12 cellular contexts compared by ENCODE assay signal in genomic region chr3:128348805-128349531, GRCh38.
DNase-seq lines count a peak whose midpoint lies in the region; ATAC-seq, FAIRE-seq and TF ChIP-seq lines count a peak whose summit lies in the region.
"Had no signal": no experiment of that assay in that cellular context is flagged by ENCODE, and none has a peak within 500 bp of the region (broad histone marks: within the 10 kb centered on the region; RNA-seq: fewer than 3 reads in every experiment).

No MANE protein-coding gene starts in this region.

- no peak for TF ChIP-seq EP300 in K562 (IDR thresholded peaks at IDR 0.05; ENCODE audit: low read length)

- H3K27me3 ChIP-seq in K562 (ENCODE audit: control insufficient read depth in 2 of 2, insufficient read depth in 2 of 2, low read length in 2 of 2) = no peaks in the 10 kb centered on the region

- H4K20me1 ChIP-seq in K562 (replicated peaks; ENCODE audit: control insufficient read depth, insufficient read depth, low read length) = no peaks in the 10 kb centered on the region

- peaks cover 21 to 27% of the 10 kb centered on the region in 2 experiments for H3K4me1 ChIP-seq in K562 (replicated peaks in 1 of 2; ENCODE audit: control insufficient read depth in 2 of 2, insufficient read depth in 2 of 2, low read length in 2 of 2)

- peak; percentile 61 for ATAC-seq in K562
- ATAC-seq in HG03175 (IDR thresholded peaks at IDR 0.05; ENCODE audit: unreplicated experiment) = no peak
- no peak for ATAC-seq in GM21576 (IDR thresholded peaks at IDR 0.05; ENCODE audit: unreplicated experiment)

- H3K36me3 Mint-ChIP-seq in neural crest cell (ENCODE audit: low read depth) = no peaks in the 10 kb centered on the region

- TF ChIP-seq RAD21 in K562 (CRISPR knock-in tag; conservative IDR thresholded peaks at IDR 0.05 in 1 of 2, IDR thresholded peaks at IDR 0.05 in 1 of 2) = no peak

- no peaks in the 10 kb centered on the region for H3K27me3 Mint-ChIP-seq in neural crest cell (ENCODE audit: low read depth)

- TF ChIP-seq CTCF in LNCaP clone FGC (IDR thresholded peaks at IDR 0.05; ENCODE audit: control insufficient read depth, extremely low read depth, insufficient read depth) (no peak), K562 (IDR thresholded peaks at IDR 0.05 in 2 of 3, conservative IDR thresholded peaks at IDR 0.05 in 1 of 3; ENCODE audit: insufficient read depth in 2 of 3, low read depth in 1 of 3, low read length in 3 of 3) (no peak; a peak in 1 of 6 replicates), neural crest cell (conservative IDR thresholded peaks at IDR 0.05) (no peak)

- CTCF ChIA-PET in K562 (lab: Yijun Ruan, JAX; ENCODE audit: low intra/inter-chr PET ratio) = no interaction called here

- intact Hi-C loops in K562 (cut with micrococcal nuclease) = no loop called here

- POLR2A ChIA-PET in K562 (lab: Yijun Ruan, JAX) = interaction anchor here (0.6 to 0.7 kb wide), 2 partner anchors 149 to 321 kb away, joined by 3 read pairs; no protein-coding TSS in a partner anchor

- H3K4me1 Mint-ChIP-seq in neural crest cell = peaks cover 10% of the 10 kb centered on the region

- no TSS peak for BruUV-seq in K562 (replicated peaks; lab: Mats Ljungman, UMichigan)

- DNase-seq in GF-D8 (lab: John Stamatoyannopoulos, UW) (peak; percentile 65), LNCaP clone FGC (ENCODE audit: low read depth) (peak; percentile 85), K562 (ENCODE audit: extremely low read depth in 1 of 4, low spot score in 3 of 4) (peak in 1 of 4 experiments; percentile 16), neural crest cell (ENCODE audit: low read depth, low spot score) (no peak), NCI-H1105 (lab: John Stamatoyannopoulos, UW) (no peak)
- DNase-seq in activated T-cell treated with anti-CD3 and anti-CD28 coated beads, Interleukin-2, amount 50 U/mL, for 48 hours = no peak
- DNase-seq: activated naive CD4-positive, alpha-beta T cell; effector CD8-positive, alpha-beta T cell; NCI-H226; T-helper 2 cell had no signal

- peak overlapping the region; percentile 10 for H2AFZ ChIP-seq in K562 (ENCODE audit: low read depth, low read length)

- H3K4me2 ChIP-seq in K562 (ENCODE audit: insufficient read depth, low read length) = no peak overlapping the region

- H3K79me2 ChIP-seq in K562 (ENCODE audit: control insufficient read depth, insufficient read depth, low read length) = 0 out of 3 replicates have a peak, but pooled peaks cover 2% of the 10 kb centered on the region

- H3K9me3 ChIP-seq in K562 (replicated peaks; ENCODE audit: control insufficient read depth, insufficient read depth, low read depth, low read length) = no peaks in the 10 kb centered on the region

- FAIRE-seq in K562 (lab: Jason Lieb, UNC) = no peak

- peak overlapping the region; percentile 8; the same call in 1 of the 3 replicates for H3K27ac ChIP-seq in K562 (ENCODE audit: extremely low read depth, low read depth, low read length)

- H3K36me3 ChIP-seq in K562 (ENCODE audit: control insufficient read depth, insufficient read depth, low read length) = peaks cover 9% of the 10 kb centered on the region; the same call in 1 of the 3 replicates

- H3K4me3 ChIP-seq in LNCaP clone FGC (ENCODE audit: low read depth, low read length) (no peak overlapping the region), K562 (no peak overlapping the region)

- TF ChIP-seq POLR2A in K562 (conservative IDR thresholded peaks at IDR 0.05) = no peak

- in situ Hi-C loops in K562 (cut with MboI) = no loop called here

- peak overlapping the region in 1 of 2 experiments; percentile 50; a peak in 1 of 4 replicates for H3K9ac ChIP-seq in K562 (ENCODE audit: insufficient read depth in 1 of 2, low read depth in 2 of 2, low read length in 2 of 2)

- H3K27ac Mint-ChIP-seq in neural crest cell (ENCODE audit: unreplicated experiment) = peak overlapping the region; percentile 79

- no peak overlapping the region for H3K4me3 Mint-ChIP-seq in neural crest cell

- H3K9me1 ChIP-seq in K562 (ENCODE audit: control insufficient read depth, insufficient read depth, low read length) = no peaks in the 10 kb centered on the region

- H3K9me3 Mint-ChIP-seq in neural crest cell = no peaks in the 10 kb centered on the region

- WGBS in K562 (ENCODE audit: insufficient coverage, low coverage, missing lambda C conversion rate) = 87% methylated on average over 4 of the region's 5 CpGs

TF ChIP-seq in K562, 482 proteins besides CTCF, POLR2A, EP300 and RAD21:
- TF ChIP-seq MGA (IDR thresholded peaks at IDR 0.05) (no peak), SPI1 (IDR thresholded peaks at IDR 0.05; ENCODE audit: borderline replicate concordance, low read depth, low read length) (0 out of 2 replicates have a peak, but pooled peaks have one; percentile 9)

Comparison
In these comparisons a context has a peak if more than half of its experiments do, and no peak if none do; other contexts are left out.
1. DNase-seq: peak in GF-D8 (single experiment) and LNCaP clone FGC (single experiment); none in neural crest cell (single experiment), activated T-cell treated with anti-CD3 and anti-CD28 coated beads, Interleukin-2, amount 50 U/mL, for 48 hours (0 of 2) and NCI-H1105 (single experiment).